Comparison of ENCODE assay signal across 14 cellular contexts in genomic region chr16:88299751-88300462, GRCh38.
DNase-seq lines count a peak whose midpoint lies in the region; ATAC-seq and TF ChIP-seq lines count a peak whose summit lies in the region.
"Had no signal": no experiment of that assay in that cellular context is flagged by ENCODE, and none has a peak within 500 bp of the region (broad histone marks: within the 10 kb centered on the region; RNA-seq: fewer than 3 reads in every experiment).

No MANE protein-coding gene starts in this region.

- peaks cover 6% of the 10 kb centered on the region for H3K9me3 Mint-ChIP-seq in neural progenitor cell

- peak overlapping the region in 10 of 11 experiments; percentile 17 to 53 (median 43); a peak in 10 of 22 replicates for H3K9ac ChIP-seq in BLaER1 treated with 17β-estradiol and CSF1 and Interleukin-3, amounts not matched to agents 10 nM and 100 nM
- H3K9ac ChIP-seq in neural progenitor cell: no peak overlapping the region

- H3K36me3 Mint-ChIP-seq in neural progenitor cell: no peaks in the 10 kb centered on the region

- H3K27ac Mint-ChIP-seq in neural progenitor cell: peak overlapping the region; percentile 63

- H3F3A ChIP-seq in neural progenitor cell (ENCODE audit: low read depth): no peaks in the 10 kb centered on the region

- H3K4me1 ChIP-seq in ACC112 (ENCODE audit: control insufficient read depth, insufficient read depth, low read length, unreplicated experiment): peaks cover 41% of the 10 kb centered on the region
- H3K4me1 ChIP-seq in BLaER1 treated with 17β-estradiol and CSF1 and Interleukin-3, amounts not matched to agents 10 nM and 100 nM: peaks cover 11 to 38% (median 33%) of the 10 kb centered on the region in 10 experiments
- no peaks in the 10 kb centered on the region for H3K4me1 ChIP-seq in neural progenitor cell

- peaks cover 16% of the 10 kb centered on the region for H3K4me1 Mint-ChIP-seq in neural progenitor cell

- in situ Hi-C loops in brain microvascular endothelial cell (cut with HindIII; ENCODE audit: low pct_ligation_motif_present, low sequenced_read_pairs): no loop called here

- DNase-seq in brain microvascular endothelial cell (no peak), neural progenitor cell (ENCODE audit: low spot score) (no peak), globus pallidus (ENCODE audit: low spot score) (no peak)
- DNase-seq in stimulated activated CD4-positive, alpha-beta T cell treated with anti-CD3 and anti-CD28 coated beads, Interleukin-4, amount 100 ng/mL, for 1 hour: no peak
- DNase-seq: NCI-H1417 treated with DMSO at 0.1 percent for 48 hours, NCI-H2029, NCI-H2171 treated with DMSO at 0.1 percent for 48 hours, NCI-H510A treated with DMSO at 0.1 percent for 48 hours, SIG-M5 had no signal

- H4K20me1 ChIP-seq in BLaER1 treated with 17β-estradiol and CSF1 and Interleukin-3, amounts not matched to agents 10 nM and 100 nM: peaks cover 0 to 15% (median 0%) of the 10 kb centered on the region in 11 experiments; a peak in 2 of 22 replicates
- no peaks in the 10 kb centered on the region for H4K20me1 ChIP-seq in neural progenitor cell (ENCODE audit: low read depth)

- ATAC-seq in GM18873 (IDR thresholded peaks at IDR 0.05; ENCODE audit: low FRiP score, unreplicated experiment): no peak
- ATAC-seq: Panc1 had no signal

- H3K36me3 ChIP-seq in ACC112 (ENCODE audit: insufficient read depth, low read length): no peaks in the 10 kb centered on the region
- H3K36me3 ChIP-seq in BLaER1 treated with 17β-estradiol and CSF1 and Interleukin-3, amounts not matched to agents 10 nM and 100 nM: no peaks in the 10 kb centered on the region
- H3K36me3 ChIP-seq in brain microvascular endothelial cell (replicated peaks): no peaks in the 10 kb centered on the region
- H3K36me3 ChIP-seq in neural progenitor cell: no peaks in the 10 kb centered on the region

- no peak overlapping the region for H3K4me3 ChIP-seq in ACC112 (ENCODE audit: low read depth, low read length)
- H3K4me3 ChIP-seq in BLaER1 treated with 17β-estradiol and CSF1 and Interleukin-3, amounts not matched to agents 10 nM and 100 nM: no peak overlapping the region; a peak in 1 of 20 replicates
- H3K4me3 ChIP-seq in brain microvascular endothelial cell (ENCODE audit: low read depth, low read length): no peak overlapping the region
- no peak overlapping the region for H3K4me3 ChIP-seq in neural progenitor cell

- H3K4me3 Mint-ChIP-seq in neural progenitor cell: no peak overlapping the region

- no peak for TF ChIP-seq CTCF in brain microvascular endothelial cell (IDR thresholded peaks at IDR 0.05; ENCODE audit: low read depth, low read length, missing control alignments)
- no peak for TF ChIP-seq CTCF in neural progenitor cell (IDR thresholded peaks at IDR 0.05)

- H3K9me3 ChIP-seq in BLaER1 treated with 17β-estradiol and CSF1 and Interleukin-3, amounts not matched to agents 10 nM and 100 nM (replicated peaks in 1 of 11): peaks cover 5 to 14% (median 11%) of the 10 kb centered on the region in 11 experiments; a peak in 11 of 22 replicates
- H3K9me3 ChIP-seq in neural progenitor cell (ENCODE audit: low read depth): no peaks in the 10 kb centered on the region

- H2AFZ ChIP-seq in ACC112 (ENCODE audit: low read length, unreplicated experiment) (peak overlapping the region; percentile 6), neural progenitor cell (replicated peaks) (no peak overlapping the region)

- H3K27ac ChIP-seq in ACC112 (ENCODE audit: low read depth, low read length) (peak overlapping the region; percentile 10; the same call in 1 of the 2 replicates), brain microvascular endothelial cell (peak overlapping the region; percentile 51), neural progenitor cell (no peak overlapping the region)
- H3K27ac ChIP-seq in BLaER1 treated with 17β-estradiol and CSF1 and Interleukin-3, amounts not matched to agents 10 nM and 100 nM: peak overlapping the region in 6 of 11 experiments; percentile 6 to 69 (median 50); a peak in 9 of 22 replicates
- H3K27ac ChIP-seq: C4-2B had no signal

- no peaks in the 10 kb centered on the region for H3K27me3 ChIP-seq in ACC112 (ENCODE audit: insufficient read depth, low read length)
- no peaks in the 10 kb centered on the region for H3K27me3 ChIP-seq in BLaER1 treated with 17β-estradiol and CSF1 and Interleukin-3, amounts not matched to agents 10 nM and 100 nM
- no peaks in the 10 kb centered on the region for H3K27me3 ChIP-seq in brain microvascular endothelial cell (replicated peaks)
- no peaks in the 10 kb centered on the region for H3K27me3 ChIP-seq in neural progenitor cell

- H3K79me2 ChIP-seq in ACC112 (ENCODE audit: control insufficient read depth, insufficient read depth, low read length, unreplicated experiment) (no peaks in the 10 kb centered on the region), neural progenitor cell (ENCODE audit: low read depth) (no peaks in the 10 kb centered on the region)

- peak overlapping the region; percentile 54 to 87 (median 79) for H3K4me2 ChIP-seq in BLaER1 treated with 17β-estradiol and CSF1 and Interleukin-3, amounts not matched to agents 10 nM and 100 nM
- no peak overlapping the region for H3K4me2 ChIP-seq in neural progenitor cell

- peaks cover 13% of the 10 kb centered on the region for H3K27me3 Mint-ChIP-seq in neural progenitor cell (ENCODE audit: insufficient read depth, low read depth)
